Comparison of ENCODE assay signal across 8 cellular contexts in genomic region chr15:72285927-72286516, GRCh38. TPM values are rescaled to one million over a fixed set of nuclear protein-coding genes. Genes with fewer than 3 reads are reported as not detected.
DNase-seq lines count a peak whose midpoint lies in the region; ATAC-seq, FAIRE-seq and TF ChIP-seq lines count a peak whose summit lies in the region.

No MANE protein-coding gene starts in this region.

- H3K36me3 Mint-ChIP-seq in immature natural killer cell: no peaks in the 10 kb centered on the region

- no peaks in the 10 kb centered on the region for H3K4me1 ChIP-seq in A673 (ENCODE audit: insufficient read depth, low read length, poor library complexity, severe bottlenecking)
- no peaks in the 10 kb centered on the region for H3K4me1 ChIP-seq in SJSA1 (replicated peaks)
- no peaks in the 10 kb centered on the region for H3K4me1 ChIP-seq in adrenal gland (replicated peaks in 1 of 2)

- peak; percentile 62 for TF ChIP-seq CTCF in A673 (conservative IDR thresholded peaks at IDR 0.05; ENCODE audit: low read depth, low read length)
- peak; percentile 58 to 73 (median 70) for TF ChIP-seq CTCF in adrenal gland (IDR thresholded peaks at IDR 0.05)

- no TSS peak for BruUV-seq in A673 (replicated peaks; lab: Mats Ljungman, UMichigan)

- WGBS in adrenal gland, 4 donors: 43 to 55% (median 49%) methylated on average over 9 to 10 of the region's 10 CpGs

- H3K36me3 ChIP-seq in A673 (ENCODE audit: insufficient read depth, low read length, poor library complexity, severe bottlenecking): no peaks in the 10 kb centered on the region
- H3K36me3 ChIP-seq in SJSA1: no peaks in the 10 kb centered on the region
- H3K36me3 ChIP-seq in adrenal gland (replicated peaks in 1 of 2): no peaks in the 10 kb centered on the region

- ATAC-seq in GM21737 (IDR thresholded peaks at IDR 0.05; ENCODE audit: unreplicated experiment) (no peak), GM18498 (IDR thresholded peaks at IDR 0.05; ENCODE audit: unreplicated experiment) (no peak)

- TF ChIP-seq POLR2A in adrenal gland (IDR thresholded peaks at IDR 0.05): no peak

- H3K9me3 Mint-ChIP-seq in immature natural killer cell: no peaks in the 10 kb centered on the region

- POLR2A ChIA-PET in A673 (lab: Charles Lee; ENCODE audit: low non-redundant PET): no interaction called here

- intact Hi-C loops in A673 (cut with micrococcal nuclease; ENCODE audit: unreplicated experiment): loop anchor here (5.0 kb wide), 1 partner anchor 89 kb away; the partner anchor contains the start of gene GRAMD2A
- intact Hi-C loops in adrenal gland (cut with DNase I): loop anchor here in 1 of 2 donors (5.0 kb wide), 1 partner anchor 89 kb away; the partner anchor contains the start of gene GRAMD2A

- no peak overlapping the region for H3K27ac ChIP-seq in A673 (ENCODE audit: low read depth, low read length, poor library complexity, severe bottlenecking)
- no peak overlapping the region for H3K27ac ChIP-seq in SJSA1
- H3K27ac ChIP-seq in adrenal gland: no peak overlapping the region

- H3K9me3 ChIP-seq in A673 (ENCODE audit: low read depth, low read length, poor library complexity, severe bottlenecking) (no peaks in the 10 kb centered on the region), SJSA1 (replicated peaks) (no peaks in the 10 kb centered on the region), adrenal gland (replicated peaks in 1 of 3) (no peaks in the 10 kb centered on the region)

- H3K4me3 Mint-ChIP-seq in immature natural killer cell: no peak overlapping the region

- H3K27me3 ChIP-seq in A673 (replicated peaks; ENCODE audit: insufficient read depth, low read depth, low read length, poor library complexity) (no peaks in the 10 kb centered on the region), SJSA1 (replicated peaks) (no peaks in the 10 kb centered on the region), adrenal gland (no peaks in the 10 kb centered on the region)

- no peaks in the 10 kb centered on the region for H3K27me3 Mint-ChIP-seq in immature natural killer cell (ENCODE audit: low read depth in 3 of 3)

- H3K27ac Mint-ChIP-seq in immature natural killer cell: no peak overlapping the region

- H3K4me1 Mint-ChIP-seq in immature natural killer cell: no peaks in the 10 kb centered on the region

- H3K4me3 ChIP-seq in A673 (ENCODE audit: low read depth, low read length, poor library complexity, severe bottlenecking) (no peak overlapping the region), SJSA1 (no peak overlapping the region), adrenal gland (no peak overlapping the region)

- CTCF ChIA-PET in A673 (lab: Charles Lee): no interaction called here

- no peak for FAIRE-seq in GM18507 (lab: Jason Lieb, UNC)

- peak; percentile 52 for DNase-seq in A673 (ENCODE audit: low spot score)
- peak; percentile 18 for DNase-seq in GM18507 (ENCODE audit: extremely low spot score, insufficient read length, low read depth)
- DNase-seq in SJSA1 (ENCODE audit: low read depth in 1 of 2, low spot score in 2 of 2): peak; percentile 23 to 59
- peak; percentile 48 to 77 (median 74) for DNase-seq in adrenal gland
- DNase-seq in immature natural killer cell: peak; percentile 13 to 25 (median 18)
- peak; percentile 12 to 13 for DNase-seq in stimulated activated CD8-positive, alpha-beta memory T cell treated with anti-CD3 and anti-CD28 coated beads, Interleukin-4, amount 100 ng/mL, for 4 hours (ENCODE audit: low read depth in 2 of 2, low spot score in 1 of 2)

RNA-seq across cellular contexts. Expression of gene PARP6, which starts 13.7 kb away (rescaled TPM):
- total RNA-seq in A673 (2021) (68.0 and 71.4 TPM in 2 replicates), adrenal gland (10 to 100 TPM; 37.4 to 86.6 (median 66.9) TPM)
- 18.8 and 35.6 TPM in 2 replicates for total RNA-seq in SJSA1 (2014; rRNA removed; shearing (Covaris generic))
- polyA plus RNA-seq in adrenal gland (100 to 1,000 TPM in 2 of 3 donors, 10 to 100 TPM in 1; 68.4 to 464 (median 239) TPM), immature natural killer cell (10 to 100 TPM; 11.0 to 26.8 (median 19.1) TPM)

RNA-seq across cellular contexts. Expression of gene CELF6, which starts 33.9 kb away (rescaled TPM):
- total RNA-seq in A673 (2021): not detected in 2 replicates
- 0.08 TPM in 1 of 2 replicates, not detected in the other for total RNA-seq in SJSA1 (2014; rRNA removed; shearing (Covaris generic))
- total RNA-seq in adrenal gland: 1 to 10 TPM; 1.2 to 4.1 (median 2.4) TPM
- 10 to 100 TPM in 2 of 3 donors, 1 to 10 TPM in 1; 3.2 to 24.1 (median 12.1) TPM for polyA plus RNA-seq in adrenal gland
- polyA plus RNA-seq in immature natural killer cell: under 1 TPM in 1 of 3 donors, not detected in 2; 0.13 TPM

RNA-seq across cellular contexts. Expression of gene PKM, which starts 55.0 kb away (rescaled TPM):
- total RNA-seq in A673 (2021) (1,606 and 1,955 TPM in 2 replicates), adrenal gland (1,000 to 10,000 TPM in 6 of 8 donors, 100 to 1,000 TPM in 2; 865 to 1,257 (median 1,087) TPM)
- total RNA-seq in SJSA1 (2014; rRNA removed; shearing (Covaris generic)): 1,365 and 1,516 TPM in 2 replicates
- polyA plus RNA-seq in adrenal gland (1,000 to 10,000 TPM in 1 of 3 donors, 100 to 1,000 TPM in 2; 520 to 1,308 (median 545) TPM), immature natural killer cell (100 to 1,000 TPM; 181 to 233 (median 224) TPM)

Comparison
In these comparisons a context has a peak if more than half of its experiments do, and no peak if none do; other contexts are left out.
1. DNase-seq: peak in every context shown above with its lines; median percentile 74 in adrenal gland; 52 in A673; 41 in SJSA1; 18 in GM18507; 18 in immature natural killer cell; 12 in stimulated activated CD8-positive, alpha-beta memory T cell treated with anti-CD3 and anti-CD28 coated beads, Interleukin-4, amount 100 ng/mL, for 4 hours.